15 cellular contexts compared by ENCODE assay signal in genomic region chr1:246682231-246682895, GRCh38. TPM values are rescaled to one million over a fixed set of nuclear protein-coding genes. Genes with fewer than 3 reads are reported as not detected.
DNase-seq lines count a peak whose midpoint lies in the region; ATAC-seq and TF ChIP-seq lines count a peak whose summit lies in the region.
"Had no signal": no experiment of that assay in that cellular context is flagged by ENCODE, and none has a peak within 500 bp of the region (broad histone marks: within the 10 kb centered on the region; RNA-seq: fewer than 3 reads in every experiment).

No MANE protein-coding gene starts in this region.

- no peak for ATAC-seq in GM18858 (IDR thresholded peaks at IDR 0.05; ENCODE audit: unreplicated experiment)
- ATAC-seq: HCT116; stimulated activated naive CD8-positive, alpha-beta T cell treated with anti-CD3 and anti-CD28 coated beads, Interleukin-15, amount 100 ng/mL, for 72 hours had no signal

- H3K4me3 ChIP-seq in BE2C (ENCODE audit: low read depth, low read length) (no peak overlapping the region; the same call in 1 of the 2 replicates), choroid plexus epithelial cell (ENCODE audit: low read depth, low read length) (no peak overlapping the region), right atrium auricular region (no peak overlapping the region)
- H3K4me3 ChIP-seq: cardiac muscle cell, hepatocyte had no signal

- DNase-seq in BE2C (peak; percentile 56), choroid plexus epithelial cell (ENCODE audit: low read depth) (peak; percentile 16), right atrium auricular region (ENCODE audit: low spot score) (no peak), osteocyte (ENCODE audit: extremely low spot score, unreplicated experiment) (no peak), GM03348 (ENCODE audit: low spot score) (no peak), activated gamma-delta T cell (lab: John Stamatoyannopoulos, UW) (no peak)
- no peak for DNase-seq in activated T-helper 1 cell treated with anti-CD3 and anti-CD28 coated beads, Interleukin-12 subunit alpha, Interleukin-12 subunit beta, Interleukin-2, Interleukin-4 antibody, amounts not matched to agents 30 ng/mL and 10 ng/mL and 1 ng/mL, durations not matched to agents 14 hours and 24 hours and 36 hours (ENCODE audit: low spot score)
- DNase-seq: CD4-positive, alpha-beta T cell; stimulated activated naive CD8-positive, alpha-beta T cell treated with anti-CD3 and anti-CD28 coated beads, Interleukin-15, amount 100 ng/mL, for 72 hours had no signal

- H3K27ac ChIP-seq in right atrium auricular region = peak overlapping the region; percentile 47 to 61
- H3K27ac ChIP-seq: cardiac muscle cell had no signal

- H3K27ac Mint-ChIP-seq in osteocyte (ENCODE audit: unreplicated experiment) = peak overlapping the region; percentile 74
- no peak overlapping the region for H3K27ac Mint-ChIP-seq in activated T-helper 1 cell treated with anti-CD3 and anti-CD28 coated beads, Interleukin-12 subunit alpha, Interleukin-12 subunit beta, Interleukin-2, Interleukin-4 antibody, amounts not matched to agents 30 ng/mL and 10 ng/mL and 1 ng/mL, durations not matched to agents 14 hours and 24 hours and 36 hours
- H3K27ac Mint-ChIP-seq: activated naive CD4-positive, alpha-beta T cell treated with anti-CD3 and anti-CD28 coated beads, Interleukin-2, amount 50 U/mL, for 24 hours; CD4-positive, alpha-beta T cell; stimulated activated naive CD8-positive, alpha-beta T cell treated with anti-CD3 and anti-CD28 coated beads, Interleukin-15, amount 100 ng/mL, for 72 hours; T-helper 1 cell treated with Interleukin-12 subunit alpha and Interleukin-12 subunit beta and Interleukin-4 antibody, amounts not matched to agents 30 μg/mL and 1 μg/mL, for 36 hours had no signal

- H3K9me3 ChIP-seq in BE2C = no peaks in the 10 kb centered on the region
- H3K9me3 ChIP-seq in right atrium auricular region = no peaks in the 10 kb centered on the region

- H3K4me1 Mint-ChIP-seq in osteocyte (ENCODE audit: unreplicated experiment) = peaks cover 12% of the 10 kb centered on the region
- no peaks in the 10 kb centered on the region for H3K4me1 Mint-ChIP-seq in activated T-helper 1 cell treated with anti-CD3 and anti-CD28 coated beads, Interleukin-12 subunit alpha, Interleukin-12 subunit beta, Interleukin-2, Interleukin-4 antibody, amounts not matched to agents 30 ng/mL and 10 ng/mL and 1 ng/mL, durations not matched to agents 14 hours and 24 hours and 36 hours (ENCODE audit: low read depth)
- H3K4me1 Mint-ChIP-seq: activated naive CD4-positive, alpha-beta T cell treated with anti-CD3 and anti-CD28 coated beads, Interleukin-2, amount 50 U/mL, for 24 hours; stimulated activated naive CD8-positive, alpha-beta T cell treated with anti-CD3 and anti-CD28 coated beads, Interleukin-15, amount 100 ng/mL, for 72 hours had no signal

- no peaks in the 10 kb centered on the region for H3K9me3 Mint-ChIP-seq in osteocyte (ENCODE audit: unreplicated experiment)
- H3K9me3 Mint-ChIP-seq in activated T-helper 1 cell treated with anti-CD3 and anti-CD28 coated beads, Interleukin-12 subunit alpha, Interleukin-12 subunit beta, Interleukin-2, Interleukin-4 antibody, amounts not matched to agents 30 ng/mL and 10 ng/mL and 1 ng/mL, durations not matched to agents 14 hours and 24 hours and 36 hours = no peaks in the 10 kb centered on the region
- H3K9me3 Mint-ChIP-seq: activated naive CD4-positive, alpha-beta T cell treated with anti-CD3 and anti-CD28 coated beads, Interleukin-2, amount 50 U/mL, for 24 hours; CD4-positive, alpha-beta T cell; stimulated activated naive CD8-positive, alpha-beta T cell treated with anti-CD3 and anti-CD28 coated beads, Interleukin-15, amount 100 ng/mL, for 72 hours; T-helper 1 cell treated with Interleukin-12 subunit alpha and Interleukin-12 subunit beta and Interleukin-4 antibody, amounts not matched to agents 30 μg/mL and 1 μg/mL, for 36 hours had no signal

- H3K4me1 ChIP-seq in BE2C (peaks cover 39% of the 10 kb centered on the region), right atrium auricular region (peaks cover 0 to 36% of the 10 kb centered on the region in 2 donors)

- no peaks in the 10 kb centered on the region for H3K27me3 Mint-ChIP-seq in osteocyte (ENCODE audit: unreplicated experiment)
- H3K27me3 Mint-ChIP-seq in activated T-helper 1 cell treated with anti-CD3 and anti-CD28 coated beads, Interleukin-12 subunit alpha, Interleukin-12 subunit beta, Interleukin-2, Interleukin-4 antibody, amounts not matched to agents 30 ng/mL and 10 ng/mL and 1 ng/mL, durations not matched to agents 14 hours and 24 hours and 36 hours (ENCODE audit: insufficient read depth) = peaks cover 2% of the 10 kb centered on the region
- H3K27me3 Mint-ChIP-seq: activated naive CD4-positive, alpha-beta T cell treated with anti-CD3 and anti-CD28 coated beads, Interleukin-2, amount 50 U/mL, for 24 hours; CD4-positive, alpha-beta T cell; stimulated activated naive CD8-positive, alpha-beta T cell treated with anti-CD3 and anti-CD28 coated beads, Interleukin-15, amount 100 ng/mL, for 72 hours had no signal

- H3K36me3 ChIP-seq in BE2C = no peaks in the 10 kb centered on the region
- H3K36me3 ChIP-seq in right atrium auricular region = no peaks in the 10 kb centered on the region
- H3K36me3 ChIP-seq: cardiac muscle cell had no signal

- H3K27me3 ChIP-seq in BE2C = no peaks in the 10 kb centered on the region
- H3K27me3 ChIP-seq in right atrium auricular region = no peaks in the 10 kb centered on the region
- H3K27me3 ChIP-seq: cardiac muscle cell, hepatocyte had no signal

- H3K4me3 Mint-ChIP-seq in osteocyte (ENCODE audit: unreplicated experiment) = no peak overlapping the region
- H3K4me3 Mint-ChIP-seq in activated T-helper 1 cell treated with anti-CD3 and anti-CD28 coated beads, Interleukin-12 subunit alpha, Interleukin-12 subunit beta, Interleukin-2, Interleukin-4 antibody, amounts not matched to agents 30 ng/mL and 10 ng/mL and 1 ng/mL, durations not matched to agents 14 hours and 24 hours and 36 hours = no peak overlapping the region
- H3K4me3 Mint-ChIP-seq: activated naive CD4-positive, alpha-beta T cell treated with anti-CD3 and anti-CD28 coated beads, Interleukin-2, amount 50 U/mL, for 24 hours; CD4-positive, alpha-beta T cell; stimulated activated naive CD8-positive, alpha-beta T cell treated with anti-CD3 and anti-CD28 coated beads, Interleukin-15, amount 100 ng/mL, for 72 hours; T-helper 1 cell treated with Interleukin-12 subunit alpha and Interleukin-12 subunit beta and Interleukin-4 antibody, amounts not matched to agents 30 μg/mL and 1 μg/mL, for 36 hours had no signal

- TF ChIP-seq CTCF in BE2C (IDR thresholded peaks at IDR 0.05; ENCODE audit: low read depth, low read length) (no peak), choroid plexus epithelial cell (conservative IDR thresholded peaks at IDR 0.05; ENCODE audit: low read depth, low read length) (no peak), right atrium auricular region (IDR thresholded peaks at IDR 0.05) (no peak), osteocyte (IDR thresholded peaks at IDR 0.05) (no peak)

- H3K36me3 Mint-ChIP-seq in osteocyte (ENCODE audit: unreplicated experiment) = no peaks in the 10 kb centered on the region
- H3K36me3 Mint-ChIP-seq in activated T-helper 1 cell treated with anti-CD3 and anti-CD28 coated beads, Interleukin-12 subunit alpha, Interleukin-12 subunit beta, Interleukin-2, Interleukin-4 antibody, amounts not matched to agents 30 ng/mL and 10 ng/mL and 1 ng/mL, durations not matched to agents 14 hours and 24 hours and 36 hours (ENCODE audit: low read depth) = no peaks in the 10 kb centered on the region

- intact Hi-C loops in activated T-helper 1 cell treated with anti-CD3 and anti-CD28 coated beads, Interleukin-12 subunit alpha, Interleukin-12 subunit beta, Interleukin-2, Interleukin-4 antibody, amounts not matched to agents 30 ng/mL and 10 ng/mL and 1 ng/mL, durations not matched to agents 14 hours and 24 hours and 36 hours (cut with micrococcal nuclease) = no loop called here

RNA-seq across cellular contexts. Expression of gene SCCPDH, which starts 41.8 kb away (rescaled TPM):
- 31.8 TPM for polyA plus RNA-seq in BE2C (2012; ENCODE audit: insufficient read depth, insufficient read length, low read depth)
- total RNA-seq in right atrium auricular region = 10 to 100 TPM; 21.4 to 23.1 TPM
- total RNA-seq in osteocyte = 34.4 and 34.9 TPM in 2 replicates
- 23.5 and 24.3 TPM in 2 replicates for total RNA-seq in activated T-helper 1 cell treated with anti-CD3 and anti-CD28 coated beads, Interleukin-12 subunit alpha, Interleukin-12 subunit beta, Interleukin-2, Interleukin-4 antibody, amounts not matched to agents 30 ng/mL and 10 ng/mL and 1 ng/mL, durations not matched to agents 14 hours and 24 hours and 36 hours

Comparison
In these comparisons a context has a peak if more than half of its experiments do, and no peak if none do; other contexts are left out.
1. DNase-seq: peak in BE2C (single experiment) and choroid plexus epithelial cell (single experiment); none in right atrium auricular region (single experiment), osteocyte (single experiment), GM03348 (single experiment), activated T-helper 1 cell treated with anti-CD3 and anti-CD28 coated beads, Interleukin-12 subunit alpha, Interleukin-12 subunit beta, Interleukin-2, Interleukin-4 antibody, amounts not matched to agents 30 ng/mL and 10 ng/mL and 1 ng/mL, durations not matched to agents 14 hours and 24 hours and 36 hours (single experiment) and activated gamma-delta T cell (single experiment).